ENCODE assay signal across 1 cellular context in genomic region chr15:30903497-30904187, GRCh38.
A peak's percentile ranks its signal among the peaks of the same experiment; 100 is the strongest.
TF ChIP-seq lines count a peak whose summit lies in the region.

FAN1 (plus strand) TSS chr15:30903915; CDS start chr15:30904664, 749 bp downstream.

TF ChIP-seq in H1, 55 proteins besides CTCF, POLR2A, EP300 and RAD21 (continued from another document):
- TF ChIP-seq POU5F1 (IDR thresholded peaks at IDR 0.05; ENCODE audit: low read depth, low read length) (no peak), BRCA1 (IDR thresholded peaks at IDR 0.05; ENCODE audit: low read depth, low read length) (no peak), SP4 (IDR thresholded peaks at IDR 0.05; ENCODE audit: low read length) (no peak), RNF2 (IDR thresholded peaks at IDR 0.05; ENCODE audit: borderline replicate concordance, low read depth, low read length, missing control alignments, poor library complexity, severe bottlenecking) (no peak), JUN (IDR thresholded peaks at IDR 0.05; ENCODE audit: low read depth, low read length) (no peak), HDAC6 (IDR thresholded peaks at IDR 0.05; ENCODE audit: low read depth, low read length) (no peak), MAFK (IDR thresholded peaks at IDR 0.05; ENCODE audit: low read depth, low read length) (no peak), HDAC2 (IDR thresholded peaks at IDR 0.05; ENCODE audit: borderline replicate concordance in 1 of 2, low read depth in 2 of 2, low read length in 2 of 2) (peak; percentile 36 to 48; a peak in 2 of 4 replicates), BCL11A (IDR thresholded peaks at IDR 0.05; ENCODE audit: low read depth in 2 of 2, low read length in 2 of 2) (no peak), E2F6 (IDR thresholded peaks at IDR 0.05) (peak; percentile 77), ZNF274 (IDR thresholded peaks at IDR 0.05; ENCODE audit: borderline replicate concordance, extremely low read depth, low read length) (no peak), CHD1 (IDR thresholded peaks at IDR 0.05; ENCODE audit: low read depth, low read length) (no peak), EZH2 (IDR thresholded peaks at IDR 0.05; ENCODE audit: low read depth, low read length, severe bottlenecking) (no peak), CHD2 (IDR thresholded peaks at IDR 0.05; ENCODE audit: low read length) (no peak), NRF1 (IDR thresholded peaks at IDR 0.05; ENCODE audit: low read depth, low read length) (no peak), TEAD4 (IDR thresholded peaks at IDR 0.05; ENCODE audit: low read depth, low read length) (no peak; the same call in 1 of the 2 replicates), SIX5 (IDR thresholded peaks at IDR 0.05; ENCODE audit: low read depth, low read length) (no peak), CEBPB (IDR thresholded peaks at IDR 0.05; ENCODE audit: low read depth, low read length) (no peak), SIN3A (conservative IDR thresholded peaks at IDR 0.05 in 1 of 2, IDR thresholded peaks at IDR 0.05 in 1 of 2; ENCODE audit: low read depth in 1 of 2, low read length in 2 of 2) (peak; percentile 68 to 90; a peak in 3 of 4 replicates), SP1 (IDR thresholded peaks at IDR 0.05; ENCODE audit: low read depth, low read length) (no peak), PHF8 (conservative IDR thresholded peaks at IDR 0.05; ENCODE audit: low read depth, low read length) (peak; percentile 75; the same call in 1 of the 2 replicates), TAF7 (optimal IDR thresholded peaks at IDR 0.05; ENCODE audit: borderline replicate concordance, low read depth, low read length) (peak; percentile 2), MAX (IDR thresholded peaks at IDR 0.05) (peak; percentile 88), KDM1A (IDR thresholded peaks at IDR 0.05; ENCODE audit: borderline replicate concordance, low read length) (no peak), ASH2L (IDR thresholded peaks at IDR 0.05; ENCODE audit: low read length) (peak; percentile 98), BACH1 (IDR thresholded peaks at IDR 0.05; ENCODE audit: low read length) (no peak; the same call in 1 of the 2 replicates), FOSL1 (IDR thresholded peaks at IDR 0.05; ENCODE audit: insufficient read depth, low read depth, low read length) (no peak), RXRA (IDR thresholded peaks at IDR 0.05; ENCODE audit: insufficient read depth, low read depth, low read length) (no peak), CREB1 (IDR thresholded peaks at IDR 0.05) (no peak), KDM5A (IDR thresholded peaks at IDR 0.05; ENCODE audit: low read length) (no peak; the same call in 1 of the 2 replicates), YY1 (IDR thresholded peaks at IDR 0.05; ENCODE audit: low read depth, low read length) (peak; percentile 85; the same call in 1 of the 2 replicates), SP2 (IDR thresholded peaks at IDR 0.05; ENCODE audit: low read length) (no peak), SUZ12 (IDR thresholded peaks at IDR 0.05; ENCODE audit: low read length) (no peak)
- TF ChIP-seq, protein P1, sequence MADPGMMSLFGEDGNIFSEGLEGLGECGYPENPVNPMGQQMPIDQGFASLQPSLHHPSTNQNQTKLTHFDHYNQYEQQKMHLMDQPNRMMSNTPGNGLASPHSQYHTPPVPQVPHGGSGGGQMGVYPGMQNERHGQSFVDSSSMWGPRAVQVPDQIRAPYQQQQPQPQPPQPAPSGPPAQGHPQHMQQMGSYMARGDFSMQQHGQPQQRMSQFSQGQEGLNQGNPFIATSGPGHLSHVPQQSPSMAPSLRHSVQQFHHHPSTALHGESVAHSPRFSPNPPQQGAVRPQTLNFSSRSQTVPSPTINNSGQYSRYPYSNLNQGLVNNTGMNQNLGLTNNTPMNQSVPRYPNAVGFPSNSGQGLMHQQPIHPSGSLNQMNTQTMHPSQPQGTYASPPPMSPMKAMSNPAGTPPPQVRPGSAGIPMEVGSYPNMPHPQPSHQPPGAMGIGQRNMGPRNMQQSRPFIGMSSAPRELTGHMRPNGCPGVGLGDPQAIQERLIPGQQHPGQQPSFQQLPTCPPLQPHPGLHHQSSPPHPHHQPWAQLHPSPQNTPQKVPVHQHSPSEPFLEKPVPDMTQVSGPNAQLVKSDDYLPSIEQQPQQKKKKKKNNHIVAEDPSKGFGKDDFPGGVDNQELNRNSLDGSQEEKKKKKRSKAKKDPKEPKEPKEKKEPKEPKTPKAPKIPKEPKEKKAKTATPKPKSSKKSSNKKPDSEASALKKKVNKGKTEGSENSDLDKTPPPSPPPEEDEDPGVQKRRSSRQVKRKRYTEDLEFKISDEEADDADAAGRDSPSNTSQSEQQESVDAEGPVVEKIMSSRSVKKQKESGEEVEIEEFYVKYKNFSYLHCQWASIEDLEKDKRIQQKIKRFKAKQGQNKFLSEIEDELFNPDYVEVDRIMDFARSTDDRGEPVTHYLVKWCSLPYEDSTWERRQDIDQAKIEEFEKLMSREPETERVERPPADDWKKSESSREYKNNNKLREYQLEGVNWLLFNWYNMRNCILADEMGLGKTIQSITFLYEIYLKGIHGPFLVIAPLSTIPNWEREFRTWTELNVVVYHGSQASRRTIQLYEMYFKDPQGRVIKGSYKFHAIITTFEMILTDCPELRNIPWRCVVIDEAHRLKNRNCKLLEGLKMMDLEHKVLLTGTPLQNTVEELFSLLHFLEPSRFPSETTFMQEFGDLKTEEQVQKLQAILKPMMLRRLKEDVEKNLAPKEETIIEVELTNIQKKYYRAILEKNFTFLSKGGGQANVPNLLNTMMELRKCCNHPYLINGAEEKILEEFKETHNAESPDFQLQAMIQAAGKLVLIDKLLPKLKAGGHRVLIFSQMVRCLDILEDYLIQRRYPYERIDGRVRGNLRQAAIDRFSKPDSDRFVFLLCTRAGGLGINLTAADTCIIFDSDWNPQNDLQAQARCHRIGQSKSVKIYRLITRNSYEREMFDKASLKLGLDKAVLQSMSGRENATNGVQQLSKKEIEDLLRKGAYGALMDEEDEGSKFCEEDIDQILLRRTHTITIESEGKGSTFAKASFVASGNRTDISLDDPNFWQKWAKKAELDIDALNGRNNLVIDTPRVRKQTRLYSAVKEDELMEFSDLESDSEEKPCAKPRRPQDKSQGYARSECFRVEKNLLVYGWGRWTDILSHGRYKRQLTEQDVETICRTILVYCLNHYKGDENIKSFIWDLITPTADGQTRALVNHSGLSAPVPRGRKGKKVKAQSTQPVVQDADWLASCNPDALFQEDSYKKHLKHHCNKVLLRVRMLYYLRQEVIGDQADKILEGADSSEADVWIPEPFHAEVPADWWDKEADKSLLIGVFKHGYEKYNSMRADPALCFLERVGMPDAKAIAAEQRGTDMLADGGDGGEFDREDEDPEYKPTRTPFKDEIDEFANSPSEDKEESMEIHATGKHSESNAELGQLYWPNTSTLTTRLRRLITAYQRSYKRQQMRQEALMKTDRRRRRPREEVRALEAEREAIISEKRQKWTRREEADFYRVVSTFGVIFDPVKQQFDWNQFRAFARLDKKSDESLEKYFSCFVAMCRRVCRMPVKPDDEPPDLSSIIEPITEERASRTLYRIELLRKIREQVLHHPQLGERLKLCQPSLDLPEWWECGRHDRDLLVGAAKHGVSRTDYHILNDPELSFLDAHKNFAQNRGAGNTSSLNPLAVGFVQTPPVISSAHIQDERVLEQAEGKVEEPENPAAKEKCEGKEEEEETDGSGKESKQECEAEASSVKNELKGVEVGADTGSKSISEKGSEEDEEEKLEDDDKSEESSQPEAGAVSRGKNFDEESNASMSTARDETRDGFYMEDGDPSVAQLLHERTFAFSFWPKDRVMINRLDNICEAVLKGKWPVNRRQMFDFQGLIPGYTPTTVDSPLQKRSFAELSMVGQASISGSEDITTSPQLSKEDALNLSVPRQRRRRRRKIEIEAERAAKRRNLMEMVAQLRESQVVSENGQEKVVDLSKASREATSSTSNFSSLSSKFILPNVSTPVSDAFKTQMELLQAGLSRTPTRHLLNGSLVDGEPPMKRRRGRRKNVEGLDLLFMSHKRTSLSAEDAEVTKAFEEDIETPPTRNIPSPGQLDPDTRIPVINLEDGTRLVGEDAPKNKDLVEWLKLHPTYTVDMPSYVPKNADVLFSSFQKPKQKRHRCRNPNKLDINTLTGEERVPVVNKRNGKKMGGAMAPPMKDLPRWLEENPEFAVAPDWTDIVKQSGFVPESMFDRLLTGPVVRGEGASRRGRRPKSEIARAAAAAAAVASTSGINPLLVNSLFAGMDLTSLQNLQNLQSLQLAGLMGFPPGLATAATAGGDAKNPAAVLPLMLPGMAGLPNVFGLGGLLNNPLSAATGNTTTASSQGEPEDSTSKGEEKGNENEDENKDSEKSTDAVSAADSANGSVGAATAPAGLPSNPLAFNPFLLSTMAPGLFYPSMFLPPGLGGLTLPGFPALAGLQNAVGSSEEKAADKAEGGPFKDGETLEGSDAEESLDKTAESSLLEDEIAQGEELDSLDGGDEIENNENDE (IDR thresholded peaks at IDR 0.05; ENCODE audit: insufficient replicate concordance, low read length) = no peak
- TF ChIP-seq, protein P2, sequence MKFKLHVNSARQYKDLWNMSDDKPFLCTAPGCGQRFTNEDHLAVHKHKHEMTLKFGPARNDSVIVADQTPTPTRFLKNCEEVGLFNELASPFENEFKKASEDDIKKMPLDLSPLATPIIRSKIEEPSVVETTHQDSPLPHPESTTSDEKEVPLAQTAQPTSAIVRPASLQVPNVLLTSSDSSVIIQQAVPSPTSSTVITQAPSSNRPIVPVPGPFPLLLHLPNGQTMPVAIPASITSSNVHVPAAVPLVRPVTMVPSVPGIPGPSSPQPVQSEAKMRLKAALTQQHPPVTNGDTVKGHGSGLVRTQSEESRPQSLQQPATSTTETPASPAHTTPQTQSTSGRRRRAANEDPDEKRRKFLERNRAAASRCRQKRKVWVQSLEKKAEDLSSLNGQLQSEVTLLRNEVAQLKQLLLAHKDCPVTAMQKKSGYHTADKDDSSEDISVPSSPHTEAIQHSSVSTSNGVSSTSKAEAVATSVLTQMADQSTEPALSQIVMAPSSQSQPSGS (IDR thresholded peaks at IDR 0.05; ENCODE audit: low read length) = no peak
